8 cellular contexts compared by ENCODE assay signal in the genomic region with DNA sequence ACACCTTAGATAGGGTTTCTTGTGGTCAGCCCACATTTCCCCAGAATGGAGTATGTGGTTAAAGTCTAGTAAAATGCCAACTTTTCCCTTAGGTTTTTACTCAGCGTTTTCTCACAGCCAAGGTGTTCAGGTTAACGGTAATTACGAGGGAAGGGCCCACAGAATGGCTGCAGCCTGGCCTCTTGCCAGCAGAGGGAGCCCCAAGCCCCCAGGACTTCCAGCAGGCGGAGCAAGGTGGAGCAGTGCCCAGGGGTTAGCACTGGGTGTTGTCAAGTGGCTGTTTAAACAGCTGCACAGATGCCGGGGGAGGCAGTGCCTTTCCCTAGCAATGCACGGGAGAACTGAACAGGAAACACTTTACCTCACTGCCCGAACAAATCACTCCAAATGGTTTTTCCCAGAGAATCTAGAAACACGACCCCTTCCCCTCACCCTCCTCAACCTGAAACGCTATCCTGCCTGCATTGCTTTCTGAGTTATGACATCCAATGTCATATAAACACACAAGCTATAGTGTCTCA.
DNase-seq lines count a peak whose midpoint lies in the region; ATAC-seq and TF ChIP-seq lines count a peak whose summit lies in the region.

No MANE protein-coding gene starts in this region.

- TF ChIP-seq CTCF in cardiac fibroblast (IDR thresholded peaks at IDR 0.05; ENCODE audit: low read depth, low read length): peak; percentile 81

- DNase-seq in DMS53 (lab: John Stamatoyannopoulos, UW): peak; percentile 99
- DNase-seq in NCI-H345 (lab: John Stamatoyannopoulos, UW): peak; percentile 92
- DNase-seq in activated CD4-positive, CD25-positive, alpha-beta regulatory T cell treated with anti-CD3 and anti-CD28 coated beads, Interleukin-2, amount 50 U/mL, for 72 hours: peak; percentile 88
- DNase-seq in cardiac fibroblast (ENCODE audit: low read depth in 2 of 2): peak; percentile 54 to 62
- peak; percentile 95 for DNase-seq in left kidney (ENCODE audit: low read depth, low spot score)
- peak; percentile 86 for DNase-seq in stimulated activated CD4-positive, alpha-beta T cell treated with anti-CD3 and anti-CD28 coated beads, Interleukin-4, amount 100 ng/mL, for 24 hours

- ATAC-seq in HG02798 (IDR thresholded peaks at IDR 0.05; ENCODE audit: poor library complexity, unreplicated experiment) (peak; percentile 70), GM18520 (IDR thresholded peaks at IDR 0.05; ENCODE audit: unreplicated experiment) (no peak)

- H3K4me3 ChIP-seq in cardiac fibroblast (replicated peaks in 1 of 2; ENCODE audit: low read depth in 2 of 2, low read length in 2 of 2): no peak overlapping the region
